17 cellular contexts compared by ENCODE assay signal in genomic region chr1:25095635-25096200, GRCh38.
DNase-seq lines count a peak whose midpoint lies in the region; ATAC-seq, FAIRE-seq and TF ChIP-seq lines count a peak whose summit lies in the region.
"Had no signal": no experiment of that assay in that cellular context is flagged by ENCODE, and none has a peak within 500 bp of the region (broad histone marks: within the 10 kb centered on the region; RNA-seq: fewer than 3 reads in every experiment).

No MANE protein-coding gene starts in this region.

- TF ChIP-seq EP300 in GM12878 (IDR thresholded peaks at IDR 0.05; ENCODE audit: borderline replicate concordance in 1 of 2, control insufficient read depth in 1 of 2, low read depth in 2 of 2, low read length in 2 of 2), result no peak

- no peak overlapping the region for H3K27ac ChIP-seq in CD4-positive, CD25-positive, alpha-beta regulatory T cell (ENCODE audit: insufficient read depth, low read length, poor library complexity, severe bottlenecking)
- peak overlapping the region; percentile 50 for H3K27ac ChIP-seq in GM12878 (ENCODE audit: control insufficient read depth, insufficient read depth)
- H3K27ac ChIP-seq: cardiac muscle cell, neutrophil, right atrium auricular region had no signal

- no peaks in the 10 kb centered on the region for H3K79me2 ChIP-seq in GM12878 (ENCODE audit: control insufficient read depth, insufficient read depth, low read length)

- peak overlapping the region; percentile 32; the same call in 1 of the 2 replicates for H3K4me2 ChIP-seq in GM12878 (ENCODE audit: control insufficient read depth, insufficient read depth)

- H3K27ac Mint-ChIP-seq in CD4-positive, CD25-positive, alpha-beta regulatory T cell, result peak overlapping the region in 2 of 3 donors; percentile 1
- H3K27ac Mint-ChIP-seq: B cell, HFFc6 had no signal

- H3K27me3 Mint-ChIP-seq in CD4-positive, CD25-positive, alpha-beta regulatory T cell, result no peaks in the 10 kb centered on the region
- H3K27me3 Mint-ChIP-seq: B cell had no signal

- WGBS in GM12878 (ENCODE audit: insufficient coverage, insufficient replicate concordance, low lambda C conversion rate, missing lambda C conversion rate), result 9% methylated on average over 5 of the region's 5 CpGs

- no TSS peak for BruUV-seq in GM12878 (replicated peaks; lab: Mats Ljungman, UMichigan)

- in situ Hi-C loops in GM12878 (cut with MboI), result no loop called here

- POLR2A ChIA-PET in GM12878 (lab: Charles Lee), result no interaction called here

- TF ChIP-seq RAD21 in GM12878 (IDR thresholded peaks at IDR 0.05; ENCODE audit: insufficient read depth, low read depth, low read length), result no peak

- no peaks in the 10 kb centered on the region for H3K9me3 ChIP-seq in CD4-positive, CD25-positive, alpha-beta regulatory T cell (ENCODE audit: control insufficient read depth in 2 of 2, low read length in 2 of 2)
- H3K9me3 ChIP-seq in GM12878 (replicated peaks; ENCODE audit: control insufficient read depth, insufficient read depth, low read length), result peaks cover 14% of the 10 kb centered on the region
- H3K9me3 ChIP-seq: neutrophil, right atrium auricular region had no signal

- H3K4me3 ChIP-seq in CD4-positive, CD25-positive, alpha-beta regulatory T cell (ENCODE audit: low read depth, low read length), result no peak overlapping the region
- H3K4me3 ChIP-seq in GM06990 (replicated peaks; ENCODE audit: low read depth, low read length) (no peak overlapping the region), GM12878 (no peak overlapping the region)
- H3K4me3 ChIP-seq: cardiac muscle cell, right atrium auricular region had no signal

- H2AFZ ChIP-seq in GM12878 (ENCODE audit: control insufficient read depth, low read depth, low read length), result no peak overlapping the region; the same call in 1 of the 2 replicates

- peak in 1 of 2 donors; percentile 43 for ATAC-seq in CD4-positive, CD25-positive, alpha-beta regulatory T cell (ENCODE audit: low read depth in 2 of 2)
- ATAC-seq in GM12878, result peak; percentile 56
- ATAC-seq in GM18867 (IDR thresholded peaks at IDR 0.05; ENCODE audit: unreplicated experiment), result no peak

- RAD21 ChIA-PET in GM12878 (lab: Charles Lee; ENCODE audit: unreplicated experiment), result interaction anchor here (0.7 to 7.6 kb wide), 3 partner anchors 64 to 246 kb away, joined by 4 to 60 read pairs (median 5); no protein-coding TSS in a partner anchor

- DNase-seq in CD4-positive, CD25-positive, alpha-beta regulatory T cell, result peak in 1 of 3 donors; percentile 47
- DNase-seq in GM06990 (ENCODE audit: extremely low read depth, insufficient read length) (peak; percentile 44), MV-4-11 (lab: John Stamatoyannopoulos, UW) (peak; percentile 90), GM12878 (ENCODE audit: low read depth, low spot score) (no peak), NCI-H510A (lab: John Stamatoyannopoulos, UW) (no peak), NCI-H1092 treated with DMSO at 0.1 percent for 48 hours (lab: John Stamatoyannopoulos, UW) (no peak)
- DNase-seq: DMS79 treated with DMSO at 0.1 percent for 48 hours; effector CD4-positive, alpha-beta T cell; HFFc6; mesendoderm; NCI-H1417; SIG-M5 had no signal

- SMC1A ChIA-PET in GM12878 (lab: Charles Lee; ENCODE audit: uncharacterized antibody, unreplicated experiment), result interaction anchor here (0.6 to 8.7 kb wide), 5 partner anchors 25 to 408 kb away, joined by 3 to 61 read pairs (median 3); no protein-coding TSS in a partner anchor

- no peaks in the 10 kb centered on the region for H3K36me3 Mint-ChIP-seq in CD4-positive, CD25-positive, alpha-beta regulatory T cell

- peaks cover 9% of the 10 kb centered on the region for H3K4me1 ChIP-seq in CD4-positive, CD25-positive, alpha-beta regulatory T cell (ENCODE audit: control insufficient read depth, insufficient read depth, low read length, poor library complexity, severe bottlenecking)
- peaks cover 52% of the 10 kb centered on the region for H3K4me1 ChIP-seq in GM12878 (ENCODE audit: control insufficient read depth, insufficient read depth, low read length)

- intact Hi-C loops in GM12878 (cut with micrococcal nuclease; ENCODE audit: unreplicated experiment), result no loop called here

- peak overlapping the region in 1 of 4 donors; percentile 0 for H3K4me3 Mint-ChIP-seq in CD4-positive, CD25-positive, alpha-beta regulatory T cell
- H3K4me3 Mint-ChIP-seq: B cell, HFFc6 had no signal

- peak; percentile 59 for FAIRE-seq in GM12878 (lab: Jason Lieb, UNC)

- TF ChIP-seq CTCF in GM06990 (IDR thresholded peaks at IDR 0.05; ENCODE audit: insufficient read depth, low read length, poor library complexity, severe bottlenecking), result no peak
- TF ChIP-seq CTCF in GM12878 (IDR thresholded peaks at IDR 0.05 in 2 of 3, conservative IDR thresholded peaks at IDR 0.05 in 1 of 3; ENCODE audit: control insufficient read depth in 2 of 3, extremely low read depth in 1 of 3, insufficient read depth in 1 of 3, low read depth in 3 of 3, low read length in 3 of 3), result no peak

- peaks cover 0 to 1% (median 0%) of the 10 kb centered on the region in 7 donors for H3K9me3 Mint-ChIP-seq in CD4-positive, CD25-positive, alpha-beta regulatory T cell

- no peak overlapping the region for H3K9ac ChIP-seq in GM12878 (ENCODE audit: control insufficient read depth, insufficient read depth, low read length)

- no peaks in the 10 kb centered on the region for H3K27me3 ChIP-seq in CD4-positive, CD25-positive, alpha-beta regulatory T cell (ENCODE audit: control insufficient read depth, insufficient read depth, low read length)
- H3K27me3 ChIP-seq in GM06990 (replicated peaks; ENCODE audit: control insufficient read depth, insufficient read depth, low read length) (no peaks in the 10 kb centered on the region; the same call in 1 of the 2 replicates), GM12878 (replicated peaks in 1 of 2; ENCODE audit: control insufficient read depth in 2 of 2, insufficient read depth in 2 of 2, low read length in 1 of 2) (no peaks in the 10 kb centered on the region; a peak in 1 of 4 replicates)
- H3K27me3 ChIP-seq: cardiac muscle cell, neutrophil, right atrium auricular region had no signal

- no peaks in the 10 kb centered on the region for H4K20me1 ChIP-seq in GM12878 (ENCODE audit: control insufficient read depth, insufficient read depth)

- CTCF ChIA-PET in GM12878 (lab: Yijun Ruan, JAX), result interaction anchor here (1.4 to 1.5 kb wide), 2 partner anchors 53 to 61 kb away, joined by 3 to 5 read pairs; no protein-coding TSS in a partner anchor

- H3K4me1 Mint-ChIP-seq in CD4-positive, CD25-positive, alpha-beta regulatory T cell, result peaks cover 9 to 33% (median 22%) of the 10 kb centered on the region in 4 donors

- TF ChIP-seq POLR2A in GM12878 (IDR thresholded peaks at IDR 0.05; ENCODE audit: low read depth, low read length), result no peak

- H3K36me3 ChIP-seq in CD4-positive, CD25-positive, alpha-beta regulatory T cell (ENCODE audit: control insufficient read depth, insufficient read depth, low read length), result no peaks in the 10 kb centered on the region
- no peaks in the 10 kb centered on the region for H3K36me3 ChIP-seq in GM06990 (ENCODE audit: control insufficient read depth, insufficient read depth, low read length)
- no peaks in the 10 kb centered on the region for H3K36me3 ChIP-seq in GM12878 (ENCODE audit: control insufficient read depth in 2 of 2, insufficient read depth in 2 of 2, low read length in 1 of 2)
- H3K36me3 ChIP-seq: cardiac muscle cell, neutrophil, right atrium auricular region had no signal

TF ChIP-seq in GM12878, 131 proteins besides CTCF, POLR2A, EP300 and RAD21:
- 0 out of 4 replicates have a peak, but pooled peaks of 1 of the 2 experiments have one; percentile 14 for TF ChIP-seq IKZF2 (IDR thresholded peaks at IDR 0.05)
- no peak for TF ChIP-seq MYC (IDR thresholded peaks at IDR 0.05; ENCODE audit: insufficient read depth, insufficient read length, insufficient replicate concordance, low read length, severe bottlenecking)
- TF ChIP-seq RUNX3 (IDR thresholded peaks at IDR 0.05; ENCODE audit: low read length), result peak; percentile 77
- TF ChIP-seq MEF2B (IDR thresholded peaks at IDR 0.05; ENCODE audit: partially characterized antibody, poor library complexity, severe bottlenecking), result peak; percentile 9
- peak in 1 of 2 experiments; percentile 69; a peak in 1 of 4 replicates for TF ChIP-seq SRF (IDR thresholded peaks at IDR 0.05; ENCODE audit: low read depth in 2 of 2, low read length in 2 of 2)
- TF ChIP-seq MEF2A (IDR thresholded peaks at IDR 0.05; ENCODE audit: insufficient read depth, low read depth, low read length), result 0 out of 2 replicates have a peak, but pooled peaks have one; percentile 44

Comparison
In these comparisons a context has a peak if more than half of its experiments do, and no peak if none do; other contexts are left out.
1. DNase-seq: peak in GM06990 (single experiment) and MV-4-11 (single experiment); none in GM12878 (single experiment), NCI-H510A (single experiment) and NCI-H1092 treated with DMSO at 0.1 percent for 48 hours (single experiment).